Comparison of ENCODE assay signal across 20 cellular contexts in genomic region chr2:226953826-226954225, GRCh38.
"Had no signal": no experiment of that assay in that cellular context is flagged by ENCODE, and none has a peak within 500 bp of the region (broad histone marks: within the 10 kb centered on the region; RNA-seq: fewer than 3 reads in every experiment).

No MANE protein-coding gene starts in this region.

- H3K27ac Mint-ChIP-seq: endodermal cell; stimulated activated memory B cell treated with anti-CD40 and anti-IgM and Interleukin-4, amounts not matched to agents 10 μg/mL and 1 μg/mL and 100 μg/mL, for 72 hours; T-cell had no signal

- H3K27ac ChIP-seq: coronary artery, heart right ventricle, thyroid gland, WERI-Rb-1 had no signal

- H3K27me3 Mint-ChIP-seq: stimulated activated memory B cell treated with anti-CD40 and anti-IgM and Interleukin-4, amounts not matched to agents 10 μg/mL and 1 μg/mL and 100 μg/mL, for 72 hours; T-cell had no signal

- H3K4me1 ChIP-seq: thyroid gland had no signal

- H3K9me3 ChIP-seq: mucosa of descending colon, thyroid gland had no signal

- H3K4me3 Mint-ChIP-seq: activated T-cell treated with anti-CD3 and anti-CD28 coated beads, Interleukin-2, amount 50 U/mL, for 72 hours; endodermal cell; neural crest cell; stimulated activated memory B cell treated with anti-CD40 and anti-IgM and Interleukin-4, amounts not matched to agents 10 μg/mL and 1 μg/mL and 100 μg/mL, for 72 hours had no signal

- H3K36me3 ChIP-seq: heart right ventricle, thyroid gland, WERI-Rb-1 had no signal

- H3K27me3 ChIP-seq: heart right ventricle, thyroid gland had no signal

- ATAC-seq: activated T-cell treated with anti-CD3 and anti-CD28 coated beads, Interleukin-2, amount 50 U/mL, for 72 hours; heart right ventricle; mucosa of descending colon; stimulated activated memory B cell treated with anti-CD40 and anti-IgM and Interleukin-4, amounts not matched to agents 10 μg/mL and 1 μg/mL and 100 μg/mL, for 72 hours had no signal

- H3K4me3 ChIP-seq: coronary artery, heart right ventricle, mucosa of descending colon, thyroid gland had no signal

- DNase-seq: activated CD4-positive, CD25-positive, alpha-beta regulatory T cell treated with anti-CD3 and anti-CD28 coated beads, Interleukin-2, amount 50 U/mL, for 72 hours; activated effector memory CD4-positive, alpha-beta T cell treated with Interleukin-2 at 50 U/mL for 16 hours; activated naive CD4-positive, alpha-beta T cell treated with anti-CD3 and anti-CD28 coated beads, Interleukin-2, amount 50 U/mL, for 16 hours; activated T-cell treated with anti-CD3 and anti-CD28 coated beads, Interleukin-2, amount 50 U/mL, for 72 hours; cerebellar nuclear complex; endodermal cell; heart right ventricle; islet precursor cell; left cardiac atrium; mucosa of descending colon; occipital lobe; posterior cingulate gyrus; small intestine; stimulated activated CD4-positive, alpha-beta T cell treated with anti-CD3 and anti-CD28 coated beads, Interleukin-2, amount 100 ng/mL, for 24 hours; thyroid gland; WERI-Rb-1 had no signal
